In the genomic region with DNA sequence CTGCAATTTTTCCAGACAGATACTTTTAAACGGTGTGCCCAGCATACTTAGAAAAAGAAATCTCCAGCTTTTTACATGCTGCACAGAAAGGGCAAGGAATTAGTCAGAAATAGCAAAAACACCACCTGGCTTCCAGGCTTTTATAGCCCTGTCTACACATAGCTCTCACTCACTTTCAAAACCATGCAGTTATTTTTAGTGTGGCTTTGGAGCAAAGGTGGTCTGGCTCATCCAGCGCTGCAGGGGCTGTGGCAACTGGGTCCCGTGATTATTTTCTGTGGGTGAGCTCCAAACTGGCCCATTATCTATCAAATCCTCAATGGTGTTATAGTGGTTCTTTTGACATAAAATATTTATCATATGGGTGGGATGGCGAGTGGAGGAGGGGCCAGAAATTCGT, we compare ENCODE assay signal across 20 cellular contexts. TPM values are rescaled to one million over a fixed set of nuclear protein-coding genes. Genes with fewer than 3 reads are reported as not detected.
"Had no signal": no experiment of that assay in that cellular context is flagged by ENCODE, and none has a peak within 500 bp of the region (broad histone marks: within the 10 kb centered on the region; RNA-seq: fewer than 3 reads in every experiment).

No MANE protein-coding gene starts in this region.

- H3K79me2 ChIP-seq: hepatocyte had no signal

- H3K36me3 Mint-ChIP-seq: activated naive CD4-positive, alpha-beta T cell treated with anti-CD3 and anti-CD28 coated beads, Interleukin-2, amount 50 U/mL, for 24 hours; stimulated activated memory B cell treated with anti-CD40 and anti-IgM and Interleukin-4, amounts not matched to agents 10 μg/mL and 1 μg/mL and 100 μg/mL, for 72 hours had no signal

- H3K4me1 ChIP-seq: psoas muscle, SJCRH30 had no signal

- H3K27me3 ChIP-seq: hepatocyte, left lung, SJCRH30, upper lobe of right lung had no signal

- H3K27me3 Mint-ChIP-seq: brain had no signal

- H2AFZ ChIP-seq: hepatocyte had no signal

- H3K27ac Mint-ChIP-seq: activated B cell treated with CpG ODN at 0.5 μM for 24 hours; activated CD8-positive, alpha-beta T cell treated with anti-CD3 and anti-CD28 coated beads for 36 hours; activated naive CD4-positive, alpha-beta T cell treated with anti-CD3 and anti-CD28 coated beads, Interleukin-2, amount 50 U/mL, for 24 hours; effector memory CD8-positive, alpha-beta T cell; stimulated activated memory B cell treated with anti-CD40 and anti-IgM and Interleukin-4, amounts not matched to agents 10 μg/mL and 1 μg/mL and 100 μg/mL, for 72 hours had no signal

- H3K9me3 ChIP-seq: left lung, psoas muscle, SJCRH30, upper lobe of right lung had no signal

- H3K4me3 Mint-ChIP-seq: activated B cell treated with CpG ODN at 0.5 μM for 24 hours; activated CD8-positive, alpha-beta T cell treated with anti-CD3 and anti-CD28 coated beads for 36 hours; activated naive CD4-positive, alpha-beta T cell treated with anti-CD3 and anti-CD28 coated beads, Interleukin-2, amount 50 U/mL, for 24 hours; brain; effector memory CD8-positive, alpha-beta T cell; stimulated activated memory B cell treated with anti-CD40 and anti-IgM and Interleukin-4, amounts not matched to agents 10 μg/mL and 1 μg/mL and 100 μg/mL, for 72 hours had no signal

- H3K9me3 Mint-ChIP-seq: activated B cell treated with CpG ODN at 0.5 μM for 24 hours; activated CD8-positive, alpha-beta T cell treated with anti-CD3 and anti-CD28 coated beads for 36 hours; activated naive CD4-positive, alpha-beta T cell treated with anti-CD3 and anti-CD28 coated beads, Interleukin-2, amount 50 U/mL, for 24 hours; brain; effector memory CD8-positive, alpha-beta T cell; stimulated activated memory B cell treated with anti-CD40 and anti-IgM and Interleukin-4, amounts not matched to agents 10 μg/mL and 1 μg/mL and 100 μg/mL, for 72 hours had no signal

- H3K36me3 ChIP-seq: left lung, upper lobe of right lung had no signal

- H3K27ac ChIP-seq: epithelial cell of prostate, hepatocyte, left lung, psoas muscle, SJCRH30, upper lobe of right lung had no signal

- DNase-seq: activated B cell treated with CpG ODN at 0.5 μM for 24 hours; activated CD4-positive, alpha-beta T cell treated with anti-CD3 and anti-CD28 coated beads for 48 hours; activated CD8-positive, alpha-beta T cell treated with anti-CD3 and anti-CD28 coated beads for 36 hours; activated effector memory CD4-positive, alpha-beta T cell treated with anti-CD3 and anti-CD28 coated beads, Interleukin-2, amount 50 U/mL, for 16 hours; activated T-cell treated with anti-CD3 and anti-CD28 coated beads, Interleukin-2, amount 50 U/mL, for 48 hours; cerebellar nuclear complex; dermis blood vessel endothelial cell; effector memory CD8-positive, alpha-beta T cell; left lung; mesendoderm; psoas muscle; SJCRH30; substantia nigra; T-helper 2 cell; upper lobe of right lung had no signal

- H3K4me2 ChIP-seq: hepatocyte had no signal

- ATAC-seq: activated CD8-positive, alpha-beta T cell treated with anti-CD3 and anti-CD28 coated beads for 36 hours; effector memory CD8-positive, alpha-beta T cell; left lung; psoas muscle; stimulated activated memory B cell treated with anti-CD40 and anti-IgM and Interleukin-4, amounts not matched to agents 10 μg/mL and 1 μg/mL and 100 μg/mL, for 72 hours; upper lobe of right lung had no signal

- H3K4me3 ChIP-seq: hepatocyte, left lung, psoas muscle, SJCRH30, upper lobe of right lung had no signal

- H3K4me1 Mint-ChIP-seq: activated B cell treated with CpG ODN at 0.5 μM for 24 hours; activated naive CD4-positive, alpha-beta T cell treated with anti-CD3 and anti-CD28 coated beads, Interleukin-2, amount 50 U/mL, for 24 hours; stimulated activated memory B cell treated with anti-CD40 and anti-IgM and Interleukin-4, amounts not matched to agents 10 μg/mL and 1 μg/mL and 100 μg/mL, for 72 hours had no signal

RNA-seq across cellular contexts. Expression of a gene that starts 57.0 kb away (rescaled TPM):
- total RNA-seq: activated B cell treated with CpG ODN at 0.5 μM for 24 hours; activated CD8-positive, alpha-beta T cell treated with anti-CD3 and anti-CD28 coated beads for 36 hours had no signal

RNA-seq across cellular contexts. Expression of a gene that starts 57.1 kb away (rescaled TPM):
- total RNA-seq: activated B cell treated with CpG ODN at 0.5 μM for 24 hours; activated CD8-positive, alpha-beta T cell treated with anti-CD3 and anti-CD28 coated beads for 36 hours had no signal
